In the genomic region with DNA sequence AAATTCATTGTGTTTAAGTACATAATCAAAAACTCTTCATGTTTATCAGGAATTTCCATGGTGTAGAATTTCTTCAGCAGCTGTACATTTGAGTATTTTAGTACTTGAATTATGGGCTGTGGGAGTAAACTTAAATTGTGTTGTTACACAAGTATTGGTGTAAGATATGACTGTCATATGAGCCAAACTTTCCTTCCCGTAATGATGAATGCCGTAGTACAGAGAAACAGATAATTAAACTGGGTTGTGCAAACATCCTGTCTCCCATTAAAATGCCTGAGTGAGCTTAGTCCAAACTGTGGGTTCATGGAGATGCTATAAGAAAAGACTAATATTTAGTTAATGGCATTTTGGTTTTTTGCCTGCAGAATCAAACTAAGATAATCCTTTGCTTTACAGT, we compare ENCODE assay signal across 1 cellular context.
TF ChIP-seq lines count a peak whose summit lies in the region.

No MANE protein-coding gene starts in this region.

TF ChIP-seq in IMR-90, 13 proteins besides CTCF, POLR2A, EP300 and RAD21:
- no peak for TF ChIP-seq RCOR1 (IDR thresholded peaks at IDR 0.05; ENCODE audit: insufficient replicate concordance, low read length)
- peak; percentile 33; the same call in 1 of the 2 replicates for TF ChIP-seq CEBPB (IDR thresholded peaks at IDR 0.05; ENCODE audit: low read depth, low read length)
